1 cellular context compared by ENCODE assay signal in genomic region chr17:64829824-64830630, GRCh38.
TF ChIP-seq lines count a peak whose summit lies in the region.

No MANE protein-coding gene starts in this region.

TF ChIP-seq in K562, 482 proteins besides CTCF, POLR2A, EP300 and RAD21:
- peak; percentile 27; the same call in 1 of the 2 replicates for TF ChIP-seq SMARCA4 (IDR thresholded peaks at IDR 0.05)
TF ChIP-seq in K562: peak in this region for 1; not testable (repeated sequence) for 481.
